ENCODE assay signal across 14 cellular contexts in genomic region chr6:111763381-111763780, GRCh38.
DNase-seq lines count a peak whose midpoint lies in the region; ATAC-seq and TF ChIP-seq lines count a peak whose summit lies in the region.
"Had no signal": no experiment of that assay in that cellular context is flagged by ENCODE, and none has a peak within 500 bp of the region (broad histone marks: within the 10 kb centered on the region; RNA-seq: fewer than 3 reads in every experiment).

No MANE protein-coding gene starts in this region.

- no peaks in the 10 kb centered on the region for H3K27me3 ChIP-seq in transverse colon
- H3K27me3 ChIP-seq: breast epithelium, tibial nerve had no signal

- H3K9me3 ChIP-seq in transverse colon = no peaks in the 10 kb centered on the region
- H3K9me3 ChIP-seq: breast epithelium, tibial nerve had no signal

- no peak for TF ChIP-seq POLR2A in transverse colon (IDR thresholded peaks at IDR 0.05)

- H3K4me1 Mint-ChIP-seq in stimulated activated naive CD8-positive, alpha-beta T cell treated with anti-CD3 and anti-CD28 coated beads, Interleukin-15, Interleukin-2, amounts not matched to agents 100 ng/mL and 50 ng/mL, for 24 hours (ENCODE audit: low read depth) = peaks cover 100% of the 10 kb centered on the region
- H3K4me1 Mint-ChIP-seq in activated T-helper 17 cell treated with anti-CD3 and anti-CD28 coated beads, Interleukin-2, amount 50 U/mL, for 72 hours = peaks cover 87% of the 10 kb centered on the region

- peaks cover 0 to 42% (median 15%) of the 10 kb centered on the region in 4 donors for H3K4me1 ChIP-seq in transverse colon
- H3K4me1 ChIP-seq: breast epithelium had no signal

- no peaks in the 10 kb centered on the region for H3K36me3 ChIP-seq in transverse colon
- H3K36me3 ChIP-seq: breast epithelium, tibial nerve had no signal

- no peaks in the 10 kb centered on the region for H3K9me3 Mint-ChIP-seq in stimulated activated naive CD8-positive, alpha-beta T cell treated with anti-CD3 and anti-CD28 coated beads, Interleukin-15, Interleukin-2, amounts not matched to agents 100 ng/mL and 50 ng/mL, for 24 hours
- no peaks in the 10 kb centered on the region for H3K9me3 Mint-ChIP-seq in activated T-helper 17 cell treated with anti-CD3 and anti-CD28 coated beads, Interleukin-2, amount 50 U/mL, for 72 hours

- in situ Hi-C loops in transverse colon (cut with MboI; ENCODE audit: low pct_ligation_motif_present in 1 of 4, low pct_unique_long_range_greater_than_20kb in 1 of 4, low sequenced_read_pairs in 3 of 4) = no loop called here

- intact Hi-C loops in transverse colon (cut with DNase I; ENCODE audit: low total_unique reads) = no loop called here

- no peak for DNase-seq in stimulated activated naive CD8-positive, alpha-beta T cell treated with anti-CD3 and anti-CD28 coated beads, Interleukin-15, Interleukin-2, amounts not matched to agents 100 U/mL and 50 U/mL, for 24 hours
- DNase-seq in fibroblast of peridontal ligament (ENCODE audit: extremely low read depth) (peak; percentile 18), transverse colon (no peak), RKO (ENCODE audit: low spot score) (no peak)
- DNase-seq: kidney glomerular epithelial cell; NCI-H1436; NCI-H446; stimulated activated CD4-positive, alpha-beta T cell treated with anti-CD3 and anti-CD28 coated beads, Interleukin-1b, Interleukin-23, amount 100 ng/mL, for 48 hours had no signal

- peak overlapping the region in 3 of 4 donors; percentile 4 to 87 (median 31) for H3K27ac ChIP-seq in transverse colon
- H3K27ac ChIP-seq: breast epithelium had no signal

- WGBS in transverse colon (ENCODE audit: low coverage in 1 of 2), 2 donors = 73 to 74% methylated on average over 2 of the region's 2 CpGs

- no peak for ATAC-seq in stimulated activated naive CD8-positive, alpha-beta T cell treated with anti-CD3 and anti-CD28 coated beads, Interleukin-15, Interleukin-2, amounts not matched to agents 100 U/mL and 50 U/mL, for 24 hours
- ATAC-seq in activated T-helper 17 cell treated with anti-CD3 and anti-CD28 coated beads, Interleukin-2, amount 50 U/mL, for 72 hours (replicated peaks) = no peak
- ATAC-seq in GM19397 (IDR thresholded peaks at IDR 0.05; ENCODE audit: unreplicated experiment) (no peak), GM19463 (IDR thresholded peaks at IDR 0.05; ENCODE audit: unreplicated experiment) (no peak)

- no peak for TF ChIP-seq CTCF in transverse colon (IDR thresholded peaks at IDR 0.05)

- H3K36me3 Mint-ChIP-seq in stimulated activated naive CD8-positive, alpha-beta T cell treated with anti-CD3 and anti-CD28 coated beads, Interleukin-15, Interleukin-2, amounts not matched to agents 100 ng/mL and 50 ng/mL, for 24 hours (ENCODE audit: low read depth) = peaks cover 86% of the 10 kb centered on the region
- H3K36me3 Mint-ChIP-seq in activated T-helper 17 cell treated with anti-CD3 and anti-CD28 coated beads, Interleukin-2, amount 50 U/mL, for 72 hours (ENCODE audit: low read depth) = peaks cover 100% of the 10 kb centered on the region

- H3K27ac Mint-ChIP-seq in stimulated activated naive CD8-positive, alpha-beta T cell treated with anti-CD3 and anti-CD28 coated beads, Interleukin-15, Interleukin-2, amounts not matched to agents 100 ng/mL and 50 ng/mL, for 24 hours = peak overlapping the region; percentile 100
- peak overlapping the region; percentile 100 for H3K27ac Mint-ChIP-seq in activated T-helper 17 cell treated with anti-CD3 and anti-CD28 coated beads, Interleukin-2, amount 50 U/mL, for 72 hours

- no peak for TF ChIP-seq EP300 in transverse colon (IDR thresholded peaks at IDR 0.05; ENCODE audit: low read depth)

- peak overlapping the region; percentile 58 for H3K4me3 Mint-ChIP-seq in stimulated activated naive CD8-positive, alpha-beta T cell treated with anti-CD3 and anti-CD28 coated beads, Interleukin-15, Interleukin-2, amounts not matched to agents 100 ng/mL and 50 ng/mL, for 24 hours
- H3K4me3 Mint-ChIP-seq in activated T-helper 17 cell treated with anti-CD3 and anti-CD28 coated beads, Interleukin-2, amount 50 U/mL, for 72 hours = peak overlapping the region; percentile 98

- H3K4me3 ChIP-seq in transverse colon = no peak overlapping the region
- H3K4me3 ChIP-seq: breast epithelium, tibial nerve had no signal

- H3K27me3 Mint-ChIP-seq in stimulated activated naive CD8-positive, alpha-beta T cell treated with anti-CD3 and anti-CD28 coated beads, Interleukin-15, Interleukin-2, amounts not matched to agents 100 ng/mL and 50 ng/mL, for 24 hours = no peaks in the 10 kb centered on the region
- H3K27me3 Mint-ChIP-seq in activated T-helper 17 cell treated with anti-CD3 and anti-CD28 coated beads, Interleukin-2, amount 50 U/mL, for 72 hours = no peaks in the 10 kb centered on the region
